1 cellular context compared by ENCODE assay signal in the genomic region with DNA sequence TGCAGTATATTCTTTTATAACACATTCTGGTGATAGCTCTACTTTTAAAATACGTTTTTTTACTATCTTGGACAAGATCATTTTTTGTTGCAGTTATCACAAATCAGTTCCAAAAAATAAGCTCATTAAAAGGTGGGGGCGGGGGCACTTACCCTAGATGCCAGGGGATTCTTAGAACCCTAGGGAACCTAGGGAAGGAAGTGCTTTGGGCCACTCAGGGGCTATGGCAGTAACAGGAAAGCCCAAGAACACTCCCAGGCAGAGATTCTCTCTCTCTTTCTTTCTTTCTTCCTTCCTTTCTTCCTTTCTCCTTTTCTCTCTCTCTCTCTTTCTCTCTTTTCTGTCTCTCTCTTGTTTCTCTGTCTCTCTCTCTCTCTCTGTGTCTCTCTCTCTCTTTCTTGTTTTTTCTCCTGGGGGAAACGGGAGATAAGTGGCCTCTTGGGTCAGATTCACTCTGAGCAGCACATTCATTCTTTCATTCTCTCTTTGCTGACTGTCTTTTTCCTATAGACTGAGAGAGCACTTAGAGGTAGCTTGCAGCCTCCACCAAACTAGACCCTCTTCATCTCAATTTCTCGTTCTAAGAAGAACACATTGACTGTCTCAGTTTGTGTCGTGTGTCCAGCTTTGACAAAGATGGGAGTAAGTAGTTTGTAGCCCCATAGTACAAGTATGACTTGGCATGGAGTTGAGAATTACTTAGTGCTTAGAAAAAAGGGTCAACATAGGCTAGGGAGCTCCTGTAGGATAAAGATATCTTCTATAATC.
TF ChIP-seq lines count a peak whose summit lies in the region.

No MANE protein-coding gene starts in this region.

TF ChIP-seq in GM12878, 131 proteins besides CTCF, POLR2A, EP300 and RAD21:
- TF ChIP-seq, protein P1, sequence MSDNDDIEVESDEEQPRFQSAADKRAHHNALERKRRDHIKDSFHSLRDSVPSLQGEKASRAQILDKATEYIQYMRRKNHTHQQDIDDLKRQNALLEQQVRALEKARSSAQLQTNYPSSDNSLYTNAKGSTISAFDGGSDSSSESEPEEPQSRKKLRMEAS (IDR thresholded peaks at IDR 0.05; ENCODE audit: low read depth, low read length): no peak
- TF ChIP-seq MYB (IDR thresholded peaks at IDR 0.05; ENCODE audit: borderline replicate concordance, low read depth, low read length): no peak
- TF ChIP-seq TCF12 (IDR thresholded peaks at IDR 0.05; ENCODE audit: low read depth, low read length): no peak
- TF ChIP-seq CREM (IDR thresholded peaks at IDR 0.05; ENCODE audit: low read depth): no peak
- TF ChIP-seq CEBPB (IDR thresholded peaks at IDR 0.05; ENCODE audit: borderline replicate concordance in 1 of 2, low read depth in 2 of 2, low read length in 2 of 2): no peak
- no peak for TF ChIP-seq SP1 (IDR thresholded peaks at IDR 0.05; ENCODE audit: low read depth, low read length)
- TF ChIP-seq, protein P2, sequence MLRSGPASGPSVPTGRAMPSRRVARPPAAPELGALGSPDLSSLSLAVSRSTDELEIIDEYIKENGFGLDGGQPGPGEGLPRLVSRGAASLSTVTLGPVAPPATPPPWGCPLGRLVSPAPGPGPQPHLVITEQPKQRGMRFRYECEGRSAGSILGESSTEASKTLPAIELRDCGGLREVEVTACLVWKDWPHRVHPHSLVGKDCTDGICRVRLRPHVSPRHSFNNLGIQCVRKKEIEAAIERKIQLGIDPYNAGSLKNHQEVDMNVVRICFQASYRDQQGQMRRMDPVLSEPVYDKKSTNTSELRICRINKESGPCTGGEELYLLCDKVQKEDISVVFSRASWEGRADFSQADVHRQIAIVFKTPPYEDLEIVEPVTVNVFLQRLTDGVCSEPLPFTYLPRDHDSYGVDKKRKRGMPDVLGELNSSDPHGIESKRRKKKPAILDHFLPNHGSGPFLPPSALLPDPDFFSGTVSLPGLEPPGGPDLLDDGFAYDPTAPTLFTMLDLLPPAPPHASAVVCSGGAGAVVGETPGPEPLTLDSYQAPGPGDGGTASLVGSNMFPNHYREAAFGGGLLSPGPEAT (IDR thresholded peaks at IDR 0.05; ENCODE audit: low read depth): no peak
- no peak for TF ChIP-seq GATAD2B (conservative IDR thresholded peaks at IDR 0.05; ENCODE audit: low read depth)
- TF ChIP-seq TCF7 (IDR thresholded peaks at IDR 0.05; ENCODE audit: borderline replicate concordance): no peak
- no peak for TF ChIP-seq DPF2 (IDR thresholded peaks at IDR 0.05)
- TF ChIP-seq, protein P3, sequence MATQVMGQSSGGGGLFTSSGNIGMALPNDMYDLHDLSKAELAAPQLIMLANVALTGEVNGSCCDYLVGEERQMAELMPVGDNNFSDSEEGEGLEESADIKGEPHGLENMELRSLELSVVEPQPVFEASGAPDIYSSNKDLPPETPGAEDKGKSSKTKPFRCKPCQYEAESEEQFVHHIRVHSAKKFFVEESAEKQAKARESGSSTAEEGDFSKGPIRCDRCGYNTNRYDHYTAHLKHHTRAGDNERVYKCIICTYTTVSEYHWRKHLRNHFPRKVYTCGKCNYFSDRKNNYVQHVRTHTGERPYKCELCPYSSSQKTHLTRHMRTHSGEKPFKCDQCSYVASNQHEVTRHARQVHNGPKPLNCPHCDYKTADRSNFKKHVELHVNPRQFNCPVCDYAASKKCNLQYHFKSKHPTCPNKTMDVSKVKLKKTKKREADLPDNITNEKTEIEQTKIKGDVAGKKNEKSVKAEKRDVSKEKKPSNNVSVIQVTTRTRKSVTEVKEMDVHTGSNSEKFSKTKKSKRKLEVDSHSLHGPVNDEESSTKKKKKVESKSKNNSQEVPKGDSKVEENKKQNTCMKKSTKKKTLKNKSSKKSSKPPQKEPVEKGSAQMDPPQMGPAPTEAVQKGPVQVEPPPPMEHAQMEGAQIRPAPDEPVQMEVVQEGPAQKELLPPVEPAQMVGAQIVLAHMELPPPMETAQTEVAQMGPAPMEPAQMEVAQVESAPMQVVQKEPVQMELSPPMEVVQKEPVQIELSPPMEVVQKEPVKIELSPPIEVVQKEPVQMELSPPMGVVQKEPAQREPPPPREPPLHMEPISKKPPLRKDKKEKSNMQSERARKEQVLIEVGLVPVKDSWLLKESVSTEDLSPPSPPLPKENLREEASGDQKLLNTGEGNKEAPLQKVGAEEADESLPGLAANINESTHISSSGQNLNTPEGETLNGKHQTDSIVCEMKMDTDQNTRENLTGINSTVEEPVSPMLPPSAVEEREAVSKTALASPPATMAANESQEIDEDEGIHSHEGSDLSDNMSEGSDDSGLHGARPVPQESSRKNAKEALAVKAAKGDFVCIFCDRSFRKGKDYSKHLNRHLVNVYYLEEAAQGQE (IDR thresholded peaks at IDR 0.05; ENCODE audit: low read depth, low read length): no peak
- TF ChIP-seq NR2F1 (conservative IDR thresholded peaks at IDR 0.05): no peak
- TF ChIP-seq BRCA1 (IDR thresholded peaks at IDR 0.05; ENCODE audit: low read depth, low read length): no peak
- TF ChIP-seq, protein P4, sequence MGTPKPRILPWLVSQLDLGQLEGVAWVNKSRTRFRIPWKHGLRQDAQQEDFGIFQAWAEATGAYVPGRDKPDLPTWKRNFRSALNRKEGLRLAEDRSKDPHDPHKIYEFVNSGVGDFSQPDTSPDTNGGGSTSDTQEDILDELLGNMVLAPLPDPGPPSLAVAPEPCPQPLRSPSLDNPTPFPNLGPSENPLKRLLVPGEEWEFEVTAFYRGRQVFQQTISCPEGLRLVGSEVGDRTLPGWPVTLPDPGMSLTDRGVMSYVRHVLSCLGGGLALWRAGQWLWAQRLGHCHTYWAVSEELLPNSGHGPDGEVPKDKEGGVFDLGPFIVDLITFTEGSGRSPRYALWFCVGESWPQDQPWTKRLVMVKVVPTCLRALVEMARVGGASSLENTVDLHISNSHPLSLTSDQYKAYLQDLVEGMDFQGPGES (IDR thresholded peaks at IDR 0.05): no peak
- no peak for TF ChIP-seq RCOR1 (conservative IDR thresholded peaks at IDR 0.05; ENCODE audit: low read depth, low read length)
- TF ChIP-seq, protein P5, sequence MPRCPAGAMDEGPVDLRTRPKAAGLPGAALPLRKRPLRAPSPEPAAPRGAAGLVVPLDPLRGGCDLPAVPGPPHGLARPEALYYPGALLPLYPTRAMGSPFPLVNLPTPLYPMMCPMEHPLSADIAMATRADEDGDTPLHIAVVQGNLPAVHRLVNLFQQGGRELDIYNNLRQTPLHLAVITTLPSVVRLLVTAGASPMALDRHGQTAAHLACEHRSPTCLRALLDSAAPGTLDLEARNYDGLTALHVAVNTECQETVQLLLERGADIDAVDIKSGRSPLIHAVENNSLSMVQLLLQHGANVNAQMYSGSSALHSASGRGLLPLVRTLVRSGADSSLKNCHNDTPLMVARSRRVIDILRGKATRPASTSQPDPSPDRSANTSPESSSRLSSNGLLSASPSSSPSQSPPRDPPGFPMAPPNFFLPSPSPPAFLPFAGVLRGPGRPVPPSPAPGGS (IDR thresholded peaks at IDR 0.05; ENCODE audit: borderline replicate concordance, insufficient read depth, low read depth, low read length, poor library complexity, severe bottlenecking): no peak
